Comparison of ENCODE assay signal across 26 cellular contexts in the genomic region with DNA sequence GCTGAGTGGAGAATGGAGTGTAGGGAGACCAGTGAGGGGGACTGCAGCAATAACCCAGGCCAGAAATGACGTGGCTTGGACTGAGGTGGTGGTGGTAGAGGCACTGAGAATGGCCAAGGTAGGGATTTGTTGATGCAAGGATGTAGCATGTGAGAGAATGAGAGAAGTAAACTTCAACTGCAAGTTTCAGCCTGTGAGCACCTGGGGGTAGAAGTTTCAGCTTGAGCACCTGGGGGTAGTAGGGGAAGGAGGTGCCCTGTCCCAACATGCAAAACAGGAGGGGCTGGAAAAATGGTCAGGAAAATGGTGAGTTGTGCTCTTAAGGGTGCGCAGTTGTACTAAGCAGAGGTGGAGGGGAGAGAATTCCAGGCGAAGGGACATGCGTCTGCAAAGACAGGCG. TPM values are rescaled to one million over a fixed set of nuclear protein-coding genes. Genes with fewer than 3 reads are reported as not detected.
"Had no signal": no experiment of that assay in that cellular context is flagged by ENCODE, and none has a peak within 500 bp of the region (broad histone marks: within the 10 kb centered on the region; RNA-seq: fewer than 3 reads in every experiment).

No MANE protein-coding gene starts in this region.

- H3K9me3 ChIP-seq: mucosa of descending colon, ovary, prostate gland, suprapubic skin, thoracic aorta, tibial artery, upper lobe of right lung had no signal

- ATAC-seq: mucosa of descending colon; naive thymus-derived CD4-positive, alpha-beta T cell; natural killer cell treated with Interleukin-12 subunit alpha and Interleukin-12 subunit beta and Interleukin-15 and Interleukin-18, amount 100 ng/mL, for 72 hours; right cardiac atrium; sciatic nerve; stimulated activated effector memory CD8-positive, alpha-beta T cell treated with anti-CD3 and anti-CD28 coated beads, Interleukin-12 subunit alpha, Interleukin-12 subunit beta, amount 100 ng/mL, for 72 hours; upper lobe of right lung had no signal

- H3K36me3 ChIP-seq: ovary, prostate gland, suprapubic skin, thoracic aorta, tibial artery, upper lobe of right lung had no signal

- H3K27me3 ChIP-seq: ovary, suprapubic skin, tibial artery, upper lobe of right lung had no signal

- H3K4me1 ChIP-seq: prostate gland had no signal

- FAIRE-seq: urothelium cell line had no signal

- DNase-seq: islet precursor cell; left ventricle myocardium inferior; midbrain; mucosa of descending colon; naive thymus-derived CD4-positive, alpha-beta T cell; ovary; retina; right cardiac atrium; stimulated activated CD4-positive, alpha-beta T cell treated with anti-CD3 and anti-CD28 coated beads, Interleukin-12 subunit alpha, Interleukin-12 subunit beta, amount 100 ng/mL, for 4 hours; stimulated activated CD4-positive, alpha-beta T cell treated with anti-CD3 and anti-CD28 coated beads, Interleukin-15, amount 100 ng/mL, for 24 hours; stimulated activated CD4-positive, alpha-beta T cell treated with anti-CD3 and anti-CD28 coated beads, Interleukin-2, amount 100 ng/mL, for 24 hours; stimulated activated CD4-positive, alpha-beta T cell treated with anti-CD3 and anti-CD28 coated beads, Interleukin-4, amount 100 ng/mL, for 1 hour; stimulated activated naive CD4-positive, alpha-beta T cell; tibial artery; trophoblast cell; upper lobe of right lung had no signal

- H3K27ac ChIP-seq: left ventricle myocardium inferior, ovary, prostate gland, skin epidermis, suprapubic skin, thoracic aorta, tibial artery, upper lobe of right lung had no signal

- H3K4me3 ChIP-seq: left ventricle myocardium inferior, lung, mucosa of descending colon, ovary, prostate gland, skin epidermis, suprapubic skin, thoracic aorta, tibial artery, upper lobe of right lung had no signal

RNA-seq across cellular contexts. Expression of a gene that starts 31.0 kb away (rescaled TPM):
- total RNA-seq: kidney epithelial cell had no signal
